Comparison of ENCODE assay signal across 8 cellular contexts in the genomic region with DNA sequence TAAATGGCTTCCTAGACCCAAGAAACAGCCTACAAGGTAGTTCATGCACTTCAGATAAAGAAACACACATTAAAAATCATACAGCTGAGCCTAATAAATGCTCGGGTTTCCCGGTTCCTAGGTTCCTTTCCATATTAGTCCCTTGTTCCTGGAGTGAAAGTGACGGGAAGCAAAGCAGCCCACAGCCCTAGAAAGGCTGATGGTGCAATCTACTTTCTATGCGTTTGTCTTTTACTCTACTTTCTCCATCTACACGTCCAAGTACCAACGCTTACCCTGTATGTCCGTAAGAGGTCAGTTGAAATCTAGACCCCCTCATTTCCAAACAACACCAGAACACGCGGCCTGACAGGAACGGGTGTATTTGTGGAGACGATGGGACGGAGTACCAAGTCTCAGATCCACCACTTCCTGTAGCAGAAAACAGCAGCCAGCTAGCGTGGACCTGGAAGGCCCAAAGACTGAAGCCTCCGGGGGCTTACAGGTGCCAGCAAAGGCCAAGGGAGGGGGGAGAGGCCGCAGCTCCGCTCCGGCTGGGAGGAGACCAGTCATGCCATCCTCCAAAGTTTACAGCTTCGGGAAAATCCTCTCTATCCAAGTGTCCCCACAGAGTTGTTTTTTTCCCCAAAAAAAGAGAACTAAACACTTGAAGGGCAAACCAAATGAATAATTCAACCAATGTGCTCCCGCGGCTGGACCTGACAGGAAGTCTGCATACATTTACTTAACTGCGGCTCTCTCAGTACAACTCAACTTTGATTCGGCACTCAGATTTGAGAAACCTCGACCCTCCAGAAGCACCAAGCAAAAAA. TPM values are rescaled to one million over a fixed set of nuclear protein-coding genes. Genes with fewer than 3 reads are reported as not detected.
DNase-seq lines count a peak whose midpoint lies in the region; ATAC-seq, FAIRE-seq and TF ChIP-seq lines count a peak whose summit lies in the region.

No MANE protein-coding gene starts in this region.

- H3K4me1 Mint-ChIP-seq in activated CD8-positive, alpha-beta T cell treated with anti-CD3 and anti-CD28 coated beads for 36 hours (ENCODE audit: low read depth) = peaks cover 90% of the 10 kb centered on the region
- H3K4me1 Mint-ChIP-seq in naive thymus-derived CD4-positive, alpha-beta T cell = peaks cover 75 to 97% (median 94%) of the 10 kb centered on the region in 7 donors

- FAIRE-seq in GM12892 (lab: Jason Lieb, UNC) = peak; percentile 61

- peak overlapping the region; percentile 43 for H3K4me3 ChIP-seq in naive thymus-derived CD4-positive, alpha-beta T cell (ENCODE audit: low read length)

- peaks cover 40% of the 10 kb centered on the region for H3K36me3 Mint-ChIP-seq in activated CD8-positive, alpha-beta T cell treated with anti-CD3 and anti-CD28 coated beads for 36 hours (ENCODE audit: low read depth)
- H3K36me3 Mint-ChIP-seq in naive thymus-derived CD4-positive, alpha-beta T cell = peaks cover 0 to 24% (median 4%) of the 10 kb centered on the region in 5 donors

- CTCF ChIA-PET in activated CD8-positive, alpha-beta T cell treated with anti-CD3 and anti-CD28 coated beads for 36 hours (lab: Charles Lee) = interaction anchor here (1.3 to 2.4 kb wide), 8 partner anchors 14 to 110 kb away, joined by 3 to 7 read pairs (median 4); no protein-coding TSS in a partner anchor
- CTCF ChIA-PET in naive thymus-derived CD4-positive, alpha-beta T cell (lab: Charles Lee) = no interaction called here

- peak overlapping the region; percentile 69 for H3K4me3 Mint-ChIP-seq in activated CD8-positive, alpha-beta T cell treated with anti-CD3 and anti-CD28 coated beads for 36 hours
- H3K4me3 Mint-ChIP-seq in naive thymus-derived CD4-positive, alpha-beta T cell = peak overlapping the region; percentile 79 to 87 (median 84)

- H3K9me3 ChIP-seq in naive thymus-derived CD4-positive, alpha-beta T cell (ENCODE audit: control insufficient read depth in 2 of 3, low read length in 3 of 3) = no peaks in the 10 kb centered on the region

- TF ChIP-seq POLR2A in GM12892 (IDR thresholded peaks at IDR 0.05; ENCODE audit: low read depth, low read length) = no peak

- intact Hi-C loops in activated CD8-positive, alpha-beta T cell treated with anti-CD3 and anti-CD28 coated beads for 36 hours (cut with micrococcal nuclease) = no loop called here
- intact Hi-C loops in naive thymus-derived CD4-positive, alpha-beta T cell (cut with micrococcal nuclease) = loop anchor here (1.0 to 2.0 kb wide), 4 partner anchors 20 to 33 kb away; no protein-coding TSS in a partner anchor

- peak; percentile 41 for ATAC-seq in HG02763 (IDR thresholded peaks at IDR 0.05; ENCODE audit: unreplicated experiment)
- peak; percentile 63 for ATAC-seq in activated CD8-positive, alpha-beta T cell treated with anti-CD3 and anti-CD28 coated beads for 36 hours
- ATAC-seq in naive thymus-derived CD4-positive, alpha-beta T cell = peak; percentile 65

- H3K36me3 ChIP-seq in naive thymus-derived CD4-positive, alpha-beta T cell (ENCODE audit: control insufficient read depth in 2 of 3, insufficient read depth in 3 of 3, low read length in 3 of 3) = peaks cover 0 to 2% (median 0%) of the 10 kb centered on the region in 3 experiments

- H3K9me3 Mint-ChIP-seq in activated CD8-positive, alpha-beta T cell treated with anti-CD3 and anti-CD28 coated beads for 36 hours = no peaks in the 10 kb centered on the region
- peaks cover 0 to 1% (median 0%) of the 10 kb centered on the region in 11 donors for H3K9me3 Mint-ChIP-seq in naive thymus-derived CD4-positive, alpha-beta T cell

- H3K27ac Mint-ChIP-seq in activated CD8-positive, alpha-beta T cell treated with anti-CD3 and anti-CD28 coated beads for 36 hours = peak overlapping the region; percentile 88
- H3K27ac Mint-ChIP-seq in naive thymus-derived CD4-positive, alpha-beta T cell = peak overlapping the region; percentile 61 to 91 (median 82)

- DNase-seq in GM12892 (ENCODE audit: insufficient read length) (no peak), D341Med (ENCODE audit: low spot score) (no peak), SW 1271 (lab: John Stamatoyannopoulos, UW) (no peak), foreskin melanocyte (no peak)
- peak; percentile 62 for DNase-seq in activated CD8-positive, alpha-beta T cell treated with anti-CD3 and anti-CD28 coated beads for 36 hours
- DNase-seq in naive thymus-derived CD4-positive, alpha-beta T cell = peak in 5 of 9 donors; percentile 31 to 39 (median 37)
- no peak for DNase-seq in stimulated activated naive CD4-positive, alpha-beta T cell treated with Interleukin-2 at 50 U/mL for 16 hours (lab: John Stamatoyannopoulos, UW)

- H3K27ac ChIP-seq in naive thymus-derived CD4-positive, alpha-beta T cell (ENCODE audit: low read depth, low read length) = peak overlapping the region; percentile 32

- H3K4me1 ChIP-seq in naive thymus-derived CD4-positive, alpha-beta T cell (ENCODE audit: control insufficient read depth in 2 of 2, insufficient read depth in 2 of 2, low read length in 2 of 2) = peaks cover 38 to 49% of the 10 kb centered on the region in 2 donors

- no peak for TF ChIP-seq CTCF in activated CD8-positive, alpha-beta T cell treated with anti-CD3 and anti-CD28 coated beads for 36 hours (IDR thresholded peaks at IDR 0.05)

- H3K27me3 Mint-ChIP-seq in activated CD8-positive, alpha-beta T cell treated with anti-CD3 and anti-CD28 coated beads for 36 hours = no peaks in the 10 kb centered on the region
- H3K27me3 Mint-ChIP-seq in naive thymus-derived CD4-positive, alpha-beta T cell = no peaks in the 10 kb centered on the region

- no peaks in the 10 kb centered on the region for H3K27me3 ChIP-seq in naive thymus-derived CD4-positive, alpha-beta T cell (ENCODE audit: control insufficient read depth in 2 of 2, insufficient read depth in 2 of 2, low read length in 2 of 2)

- POLR2A ChIA-PET in activated CD8-positive, alpha-beta T cell treated with anti-CD3 and anti-CD28 coated beads for 36 hours (lab: Charles Lee) = interaction anchor here (0.6 to 7.4 kb wide), 7 partner anchors 9 to 35 kb away, joined by 3 to 41 read pairs (median 3); partner anchors contain the start of gene STK24
- POLR2A ChIA-PET in naive thymus-derived CD4-positive, alpha-beta T cell (lab: Charles Lee) = interaction anchor here (0.7 to 1.6 kb wide), 6 partner anchors 14 to 35 kb away, joined by 3 to 7 read pairs (median 4); partner anchors contain the start of gene STK24

RNA-seq across cellular contexts. Expression of gene STK24, which starts 34.1 kb away (rescaled TPM):
- 63.2 TPM for polyA plus RNA-seq in GM12892 (2012; ENCODE audit: missing spikeins)
- 100 to 1,000 TPM; 118 TPM for total RNA-seq in activated CD8-positive, alpha-beta T cell treated with anti-CD3 and anti-CD28 coated beads for 36 hours
- total RNA-seq in naive thymus-derived CD4-positive, alpha-beta T cell = 100 to 1,000 TPM in 3 of 5 experiments, 10 to 100 TPM in 2; 90.1 to 148 (median 121) TPM
- 10 to 100 TPM; 29.8 to 44.4 TPM for polyA plus RNA-seq in naive thymus-derived CD4-positive, alpha-beta T cell

Comparison
In these comparisons a context has a peak if more than half of its experiments do, and no peak if none do; other contexts are left out.
1. DNase-seq: peak in activated CD8-positive, alpha-beta T cell treated with anti-CD3 and anti-CD28 coated beads for 36 hours (single experiment) and naive thymus-derived CD4-positive, alpha-beta T cell (5 of 9); none in GM12892 (single experiment), D341Med (single experiment), SW 1271 (0 of 2), stimulated activated naive CD4-positive, alpha-beta T cell treated with Interleukin-2 at 50 U/mL for 16 hours (single experiment) and foreskin melanocyte (single experiment).
2. Peak in every context shown above with its lines, with median percentiles within 50 percentile points of each other: ATAC-seq.